In genomic region chr14:103705158-103705523, GRCh38 we compare ENCODE assay signal across 12 cellular contexts. TPM values are rescaled to one million over a fixed set of nuclear protein-coding genes. Genes with fewer than 3 reads are reported as not detected.
A peak's percentile ranks its signal among the peaks of the same experiment; 100 is the strongest.
DNase-seq lines count a peak whose midpoint lies in the region; ATAC-seq, FAIRE-seq and TF ChIP-seq lines count a peak whose summit lies in the region.
"Had no signal": no experiment of that assay in that cellular context is flagged by ENCODE, and none has a peak within 500 bp of the region (broad histone marks: within the 10 kb centered on the region; RNA-seq: fewer than 3 reads in every experiment).

No MANE protein-coding gene starts in this region.

- H3K4me1 ChIP-seq in liver (ENCODE audit: control insufficient read depth in 4 of 4, insufficient read depth in 4 of 4, low read length in 3 of 4) (peaks cover under 1 to 27% (median 9%) of the 10 kb centered on the region in 4 donors), HepG2 (ENCODE audit: insufficient read depth, low read length) (peaks cover 7% of the 10 kb centered on the region), pancreas (no peaks in the 10 kb centered on the region)
- H3K4me1 ChIP-seq in CD8-positive, alpha-beta T cell (ENCODE audit: insufficient read depth, low read length): no peaks in the 10 kb centered on the region

- 80% methylated on average over 15 of the region's 15 CpGs for WGBS in liver
- 100% methylated on average over 7 of the region's 15 CpGs for WGBS in HepG2 (ENCODE audit: low lambda C conversion rate)
- 81 to 89% methylated on average over 15 of the region's 15 CpGs for WGBS in pancreas, 2 donors

- BruUV-seq in HepG2 (replicated peaks; lab: Mats Ljungman, UMichigan): no TSS peak

- no peak overlapping the region for H3K4me2 ChIP-seq in HepG2 (ENCODE audit: low read depth, low read length)

- no peak overlapping the region for H3K4me3 Mint-ChIP-seq in glutamatergic neuron (ENCODE audit: unreplicated experiment)
- no peak overlapping the region for H3K4me3 Mint-ChIP-seq in CD8-positive, alpha-beta T cell
- H3K4me3 Mint-ChIP-seq in effector memory CD8-positive, alpha-beta T cell: no peak overlapping the region
- no peak overlapping the region for H3K4me3 Mint-ChIP-seq in naive thymus-derived CD8-positive, alpha-beta T cell
- H3K4me3 Mint-ChIP-seq: naive thymus-derived CD4-positive, alpha-beta T cell; T-helper 17 cell had no signal

- H3K9me3 ChIP-seq in liver (ENCODE audit: control insufficient read depth in 4 of 4, low read length in 3 of 4) (no peaks in the 10 kb centered on the region), HepG2 (ENCODE audit: low read length) (no peaks in the 10 kb centered on the region), pancreas (no peaks in the 10 kb centered on the region)
- no peaks in the 10 kb centered on the region for H3K9me3 ChIP-seq in CD8-positive, alpha-beta T cell (ENCODE audit: low read length)
- H3K9me3 ChIP-seq: adrenal gland had no signal

- FAIRE-seq in HepG2 (lab: Jason Lieb, UNC) (no peak), pancreas (lab: Jason Lieb, UNC) (no peak)

- H4K20me1 ChIP-seq in HepG2 (ENCODE audit: insufficient read depth, low read length): no peaks in the 10 kb centered on the region

- H3K4me3 ChIP-seq in liver (ENCODE audit: low read depth in 1 of 3, low read length in 3 of 3) (no peak overlapping the region), HepG2 (replicated peaks in 1 of 3; ENCODE audit: insufficient read depth in 1 of 3, low read depth in 2 of 3, low read length in 3 of 3) (no peak overlapping the region), pancreas (no peak overlapping the region)
- no peak overlapping the region for H3K4me3 ChIP-seq in CD8-positive, alpha-beta T cell (ENCODE audit: low read depth, low read length)
- H3K4me3 ChIP-seq: adrenal gland had no signal

- H3K27me3 Mint-ChIP-seq in glutamatergic neuron (ENCODE audit: unreplicated experiment): peaks cover 30% of the 10 kb centered on the region
- H3K27me3 Mint-ChIP-seq in CD8-positive, alpha-beta T cell (ENCODE audit: low read depth): no peaks in the 10 kb centered on the region
- H3K27me3 Mint-ChIP-seq in effector memory CD8-positive, alpha-beta T cell: no peaks in the 10 kb centered on the region
- H3K27me3 Mint-ChIP-seq in naive thymus-derived CD8-positive, alpha-beta T cell: no peaks in the 10 kb centered on the region
- H3K27me3 Mint-ChIP-seq: naive thymus-derived CD4-positive, alpha-beta T cell; T-helper 17 cell had no signal

- H3K4me1 Mint-ChIP-seq in glutamatergic neuron (ENCODE audit: low read depth, unreplicated experiment): peaks cover 33% of the 10 kb centered on the region
- no peaks in the 10 kb centered on the region for H3K4me1 Mint-ChIP-seq in CD8-positive, alpha-beta T cell (ENCODE audit: low read depth)
- peaks cover 5% of the 10 kb centered on the region in 2 donors for H3K4me1 Mint-ChIP-seq in effector memory CD8-positive, alpha-beta T cell (ENCODE audit: low read depth in 2 of 2)
- peaks cover 0 to 9% (median 1%) of the 10 kb centered on the region in 4 donors for H3K4me1 Mint-ChIP-seq in naive thymus-derived CD8-positive, alpha-beta T cell

- TF ChIP-seq POLR2A in HepG2 (IDR thresholded peaks at IDR 0.05; ENCODE audit: insufficient read depth in 1 of 2, low read depth in 2 of 2, low read length in 2 of 2): no peak
- no peak for TF ChIP-seq POLR2A in GM18505 (IDR thresholded peaks at IDR 0.05; ENCODE audit: borderline replicate concordance, extremely low read depth, insufficient read depth, insufficient read length)

- no peaks in the 10 kb centered on the region for H3K36me3 Mint-ChIP-seq in glutamatergic neuron (ENCODE audit: unreplicated experiment)
- H3K36me3 Mint-ChIP-seq in CD8-positive, alpha-beta T cell: peaks cover 28% of the 10 kb centered on the region
- peaks cover 17% of the 10 kb centered on the region for H3K36me3 Mint-ChIP-seq in effector memory CD8-positive, alpha-beta T cell (ENCODE audit: insufficient read depth)
- peaks cover 0 to 24% (median 0%) of the 10 kb centered on the region in 3 donors for H3K36me3 Mint-ChIP-seq in naive thymus-derived CD8-positive, alpha-beta T cell

- in situ Hi-C loops in HepG2 (cut with HindIII; ENCODE audit: extremely low pct_ligation_motif_present, low pct_unique_long_range_greater_than_20kb): no loop called here

- TF ChIP-seq CTCF in liver (IDR thresholded peaks at IDR 0.05; ENCODE audit: low read depth, low read length, missing input control) (no peak), HepG2 (CRISPR knock-in tag; IDR thresholded peaks at IDR 0.05) (no peak), glutamatergic neuron (IDR thresholded peaks at IDR 0.05; ENCODE audit: partially characterized antibody, unreplicated experiment) (no peak), pancreas (IDR thresholded peaks at IDR 0.05) (no peak)
- TF ChIP-seq CTCF in CD8-positive, alpha-beta T cell (IDR thresholded peaks at IDR 0.05): no peak

- POLR2A ChIA-PET in HepG2 (lab: Yijun Ruan, JAX): no interaction called here
- POLR2A ChIA-PET in CD8-positive, alpha-beta T cell (lab: Charles Lee): no interaction called here
- POLR2A ChIA-PET in naive thymus-derived CD8-positive, alpha-beta T cell (lab: Charles Lee): no interaction called here

- no peaks in the 10 kb centered on the region for H3K27me3 ChIP-seq in liver (ENCODE audit: control insufficient read depth in 4 of 4, insufficient read depth in 4 of 4, low read length in 3 of 4)
- no peaks in the 10 kb centered on the region; a peak in 1 of 5 replicates for H3K27me3 ChIP-seq in HepG2 (ENCODE audit: control insufficient read depth in 1 of 2, insufficient read depth in 2 of 2, low read length in 2 of 2)
- no peaks in the 10 kb centered on the region for H3K27me3 ChIP-seq in pancreas
- H3K27me3 ChIP-seq in CD8-positive, alpha-beta T cell (ENCODE audit: insufficient read depth, low read length): no peaks in the 10 kb centered on the region
- H3K27me3 ChIP-seq: adrenal gland had no signal

- CTCF ChIA-PET in HepG2 (lab: Yijun Ruan, JAX; ENCODE audit: low intra/inter-chr PET ratio, low total read pairs): no interaction called here
- CTCF ChIA-PET in CD8-positive, alpha-beta T cell (lab: Charles Lee): interaction anchor here (1.4 kb wide), 1 partner anchor 11 kb away, joined by 3 read pairs; no protein-coding TSS in a partner anchor

- peaks cover 45% of the 10 kb centered on the region for H3K9me3 Mint-ChIP-seq in glutamatergic neuron (ENCODE audit: unreplicated experiment)
- H3K9me3 Mint-ChIP-seq in CD8-positive, alpha-beta T cell: no peaks in the 10 kb centered on the region
- H3K9me3 Mint-ChIP-seq in effector memory CD8-positive, alpha-beta T cell: no peaks in the 10 kb centered on the region
- H3K9me3 Mint-ChIP-seq in naive thymus-derived CD8-positive, alpha-beta T cell: no peaks in the 10 kb centered on the region

- H3K27ac ChIP-seq in liver (ENCODE audit: low read depth in 1 of 2, low read length in 2 of 2) (peak overlapping the region; percentile 27 to 53), HepG2 (ENCODE audit: extremely low read length, insufficient read depth, low read length) (no peak overlapping the region), pancreas (peak overlapping the region in 1 of 4 donors; percentile 54)
- H3K27ac ChIP-seq in CD8-positive, alpha-beta T cell (ENCODE audit: low read depth, low read length): no peak overlapping the region

- H3K36me3 ChIP-seq in liver (ENCODE audit: control insufficient read depth in 4 of 4, insufficient read depth in 3 of 4, low read depth in 1 of 4, low read length in 3 of 4) (peaks cover 0 to 12% (median 0%) of the 10 kb centered on the region in 4 donors), HepG2 (replicated peaks in 1 of 2; ENCODE audit: control insufficient read depth in 1 of 2, insufficient read depth in 2 of 2, low read length in 2 of 2) (peaks cover 7 to 42% of the 10 kb centered on the region in 2 experiments; a peak in 3 of 5 replicates), pancreas (peaks cover 0 to 8% (median 0%) of the 10 kb centered on the region in 3 donors)
- no peaks in the 10 kb centered on the region for H3K36me3 ChIP-seq in CD8-positive, alpha-beta T cell (ENCODE audit: insufficient read depth, low read length)

- DNase-seq in HepG2 (ENCODE audit: low spot score) (no peak), glutamatergic neuron (no peak), pancreas (peak in 2 of 6 donors; percentile 50 to 64)
- DNase-seq in CD8-positive, alpha-beta T cell: no peak
- no peak for DNase-seq in effector memory CD8-positive, alpha-beta T cell
- no peak for DNase-seq in naive thymus-derived CD8-positive, alpha-beta T cell
- DNase-seq: naive thymus-derived CD4-positive, alpha-beta T cell; NCI-H2171 treated with DMSO at 0.1 percent for 48 hours; T-helper 17 cell had no signal

- H2AFZ ChIP-seq in HepG2 (ENCODE audit: low read length): no peak overlapping the region

- peak overlapping the region; percentile 41 for H3K27ac Mint-ChIP-seq in glutamatergic neuron (ENCODE audit: unreplicated experiment)
- no peak overlapping the region for H3K27ac Mint-ChIP-seq in CD8-positive, alpha-beta T cell
- H3K27ac Mint-ChIP-seq in effector memory CD8-positive, alpha-beta T cell: peak overlapping the region in 1 of 2 donors; percentile 44
- peak overlapping the region in 5 of 10 donors; percentile 3 to 57 (median 37) for H3K27ac Mint-ChIP-seq in naive thymus-derived CD8-positive, alpha-beta T cell
- H3K27ac Mint-ChIP-seq: T-helper 17 cell had no signal

- no peak for TF ChIP-seq EP300 in HepG2 (IDR thresholded peaks at IDR 0.05; ENCODE audit: low read depth in 2 of 2, low read length in 2 of 2)
- no peak for TF ChIP-seq EP300 in HepG2 (CRISPR knock-in tag; IDR thresholded peaks at IDR 0.05; ENCODE audit: borderline replicate concordance)

- H3K9ac ChIP-seq in liver (ENCODE audit: low read depth in 1 of 2, low read length in 2 of 2) (no peak overlapping the region), HepG2 (ENCODE audit: insufficient read depth, low read depth, low read length) (no peak overlapping the region)

- no peaks in the 10 kb centered on the region for H3K79me2 ChIP-seq in HepG2 (ENCODE audit: insufficient read depth, low read length)

- TF ChIP-seq RAD21 in liver (IDR thresholded peaks at IDR 0.05): no peak
- no peak for TF ChIP-seq RAD21 in HepG2 (CRISPR knock-in tag; IDR thresholded peaks at IDR 0.05)

- intact Hi-C loops in HepG2 (cut with micrococcal nuclease; ENCODE audit: unreplicated experiment): no loop called here
- intact Hi-C loops in pancreas (cut with DNase I): no loop called here
- intact Hi-C loops in CD8-positive, alpha-beta T cell (cut with DNase I, micrococcal nuclease): no loop called here

- no peak for ATAC-seq in HepG2
- peak; percentile 23 to 59 (median 45) for ATAC-seq in pancreas
- no peak for ATAC-seq in GM18505 (IDR thresholded peaks at IDR 0.05; ENCODE audit: unreplicated experiment)
- ATAC-seq in CD8-positive, alpha-beta T cell: no peak
- ATAC-seq in effector memory CD8-positive, alpha-beta T cell (replicated peaks): no peak
- no peak for ATAC-seq in naive thymus-derived CD8-positive, alpha-beta T cell
- ATAC-seq: naive thymus-derived CD4-positive, alpha-beta T cell; T-helper 17 cell had no signal

RNA-seq across cellular contexts. Expression of gene XRCC3, which starts 10.1 kb away (rescaled TPM):
- total RNA-seq in liver (10 to 100 TPM in 1 of 2 donors, 1 to 10 TPM in 1; 3.4 to 14.1 TPM), HepG2 (2016; rRNA removed; fragmentation: Illumina TruSeq; extraction: Trizol) (22.7 and 25.8 TPM in 2 replicates), glutamatergic neuron (ENCODE audit: unreplicated experiment) (4.5 TPM), pancreas (1 to 10 TPM; 1.7 to 4.3 (median 2.7) TPM)
- polyA plus RNA-seq in liver (1 to 10 TPM; 1.7 to 2.2 TPM), HepG2 (2011; rRNA removed) (5.4 and 5.8 TPM in 2 replicates), pancreas (1 to 10 TPM; 4.4 to 5.2 TPM)
- total RNA-seq in HepG2 (2016; cell fraction: cytosol; rRNA removed; fragmentation: Illumina TruSeq; extraction: Trizol; ENCODE audit: low read depth): 7.5 and 8.6 TPM in 2 replicates
- 22.7 and 28.8 TPM in 2 replicates for total RNA-seq in HepG2 (2016; cell fraction: insoluble cytoplasmic fraction; rRNA removed; fragmentation: Illumina TruSeq; extraction: Trizol)
- total RNA-seq in HepG2 (2016; cell fraction: membrane; rRNA removed; fragmentation: Illumina TruSeq; extraction: Trizol): 19.2 and 25.6 TPM in 2 replicates
- total RNA-seq in HepG2 (2016; cell fraction: nucleus; rRNA removed; fragmentation: Illumina TruSeq; extraction: Trizol): 16.7 and 17.3 TPM in 2 replicates
- polyA plus RNA-seq in HepG2 (2011; cell fraction: cytosol; rRNA removed): 4.3 and 7.4 TPM in 2 replicates
- 12.7 and 15.0 TPM in 2 replicates for polyA plus RNA-seq in HepG2 (2011; cell fraction: nucleus; rRNA removed)
- polyA plus RNA-seq in HepG2 (2012): 6.2 and 8.5 TPM in 2 replicates
- polyA plus RNA-seq in HepG2 (2016; cell fraction: cytosol; fragmentation: Illumina TruSeq; extraction: Trizol; ENCODE audit: low read depth): 5.5 and 6.6 TPM in 2 replicates
- 14.6 and 16.7 TPM in 2 replicates for polyA plus RNA-seq in HepG2 (2016; cell fraction: insoluble cytoplasmic fraction; fragmentation: Illumina TruSeq; extraction: Trizol; ENCODE audit: low read depth)
- polyA plus RNA-seq in HepG2 (2016; cell fraction: membrane; fragmentation: Illumina TruSeq; extraction: Trizol; ENCODE audit: low read depth): 13.9 and 14.8 TPM in 2 replicates
- polyA plus RNA-seq in HepG2 (2016; cell fraction: nucleus; fragmentation: Illumina TruSeq; extraction: Trizol; ENCODE audit: insufficient read depth, low read depth): 39.8 and 43.1 TPM in 2 replicates
- 11.1 and 22.9 TPM in 2 replicates for polyA minus RNA-seq in HepG2 (2011; rRNA and poly(A)+ RNA removed; ENCODE audit: low replicate concordance)
- 4.7 and 5.6 TPM in 2 replicates for polyA minus RNA-seq in HepG2 (2011; cell fraction: cytosol; rRNA and poly(A)+ RNA removed)
- 5.5 and 7.3 TPM in 2 replicates for polyA minus RNA-seq in HepG2 (2011; cell fraction: nucleus; rRNA and poly(A)+ RNA removed)
- 1 to 10 TPM; 5.5 to 6.6 TPM for total RNA-seq in CD8-positive, alpha-beta T cell
- 10 to 100 TPM; 13.8 to 14.1 TPM for total RNA-seq in naive thymus-derived CD8-positive, alpha-beta T cell
- 1 to 10 TPM; 2.1 to 3.6 (median 3.2) TPM for polyA plus RNA-seq in naive thymus-derived CD8-positive, alpha-beta T cell

RNA-seq across cellular contexts. Expression of gene ZFYVE21, which starts 10.5 kb away (rescaled TPM):
- total RNA-seq in liver (10 to 100 TPM; 28.0 to 36.9 TPM), HepG2 (2016; rRNA removed; fragmentation: Illumina TruSeq; extraction: Trizol) (34.3 and 35.1 TPM in 2 replicates), glutamatergic neuron (ENCODE audit: unreplicated experiment) (49.1 TPM), pancreas (10 to 100 TPM; 13.7 to 24.9 (median 16.2) TPM)
- polyA plus RNA-seq in liver (10 to 100 TPM; 28.2 to 33.3 TPM), HepG2 (2011; rRNA removed) (34.4 and 36.2 TPM in 2 replicates), pancreas (10 to 100 TPM; 22.1 to 32.6 TPM)
- total RNA-seq in HepG2 (2016; cell fraction: cytosol; rRNA removed; fragmentation: Illumina TruSeq; extraction: Trizol; ENCODE audit: low read depth): 12.0 and 12.6 TPM in 2 replicates
- 36.2 and 37.2 TPM in 2 replicates for total RNA-seq in HepG2 (2016; cell fraction: insoluble cytoplasmic fraction; rRNA removed; fragmentation: Illumina TruSeq; extraction: Trizol)
- 23.9 and 24.1 TPM in 2 replicates for total RNA-seq in HepG2 (2016; cell fraction: membrane; rRNA removed; fragmentation: Illumina TruSeq; extraction: Trizol)
- total RNA-seq in HepG2 (2016; cell fraction: nucleus; rRNA removed; fragmentation: Illumina TruSeq; extraction: Trizol): 25.9 TPM in 2 replicates
- polyA plus RNA-seq in HepG2 (2011; cell fraction: cytosol; rRNA removed): 33.8 and 35.9 TPM in 2 replicates
- polyA plus RNA-seq in HepG2 (2011; cell fraction: nucleus; rRNA removed): 57.7 and 67.1 TPM in 2 replicates
- polyA plus RNA-seq in HepG2 (2012): 18.5 and 20.2 TPM in 2 replicates
- polyA plus RNA-seq in HepG2 (2016; cell fraction: cytosol; fragmentation: Illumina TruSeq; extraction: Trizol; ENCODE audit: low read depth): 9.6 and 11.9 TPM in 2 replicates
- 38.6 and 42.4 TPM in 2 replicates for polyA plus RNA-seq in HepG2 (2016; cell fraction: insoluble cytoplasmic fraction; fragmentation: Illumina TruSeq; extraction: Trizol; ENCODE audit: low read depth)
- polyA plus RNA-seq in HepG2 (2016; cell fraction: membrane; fragmentation: Illumina TruSeq; extraction: Trizol; ENCODE audit: low read depth): 20.7 and 23.8 TPM in 2 replicates
- polyA plus RNA-seq in HepG2 (2016; cell fraction: nucleus; fragmentation: Illumina TruSeq; extraction: Trizol; ENCODE audit: insufficient read depth, low read depth): 55.9 and 58.6 TPM in 2 replicates
- polyA minus RNA-seq in HepG2 (2011; rRNA and poly(A)+ RNA removed; ENCODE audit: low replicate concordance): 32.6 and 37.6 TPM in 2 replicates
- 12.3 and 14.1 TPM in 2 replicates for polyA minus RNA-seq in HepG2 (2011; cell fraction: cytosol; rRNA and poly(A)+ RNA removed)
- polyA minus RNA-seq in HepG2 (2011; cell fraction: nucleus; rRNA and poly(A)+ RNA removed): 23.7 and 24.3 TPM in 2 replicates
- total RNA-seq in CD8-positive, alpha-beta T cell: 1 to 10 TPM; 2.5 to 3.7 TPM
- 10 to 100 TPM; 13.5 to 16.9 TPM for total RNA-seq in naive thymus-derived CD8-positive, alpha-beta T cell
- polyA plus RNA-seq in naive thymus-derived CD8-positive, alpha-beta T cell: 1 to 10 TPM; 7.7 to 8.7 (median 8.1) TPM

Comparison
In these comparisons a context has a peak if more than half of its experiments do, and no peak if none do; other contexts are left out.
1. H3K27ac ChIP-seq: peak in liver (2 of 2); none in HepG2 (single experiment) and CD8-positive, alpha-beta T cell (single experiment).
2. ATAC-seq: peak in pancreas (4 of 4); none in HepG2 (single experiment), GM18505 (single experiment), CD8-positive, alpha-beta T cell (single experiment), effector memory CD8-positive, alpha-beta T cell (single experiment) and naive thymus-derived CD8-positive, alpha-beta T cell (0 of 2).